ENCODE assay signal across 26 cellular contexts in genomic region chr18:22921762-22922161, GRCh38.
A peak's percentile ranks its signal among the peaks of the same experiment; 100 is the strongest.
DNase-seq lines count a peak whose midpoint lies in the region; ATAC-seq and TF ChIP-seq lines count a peak whose summit lies in the region.
"Had no signal": no experiment of that assay in that cellular context is flagged by ENCODE, and none has a peak within 500 bp of the region (broad histone marks: within the 10 kb centered on the region; RNA-seq: fewer than 3 reads in every experiment).

No MANE protein-coding gene starts in this region.

- H4K20me1 ChIP-seq in Loucy (ENCODE audit: insufficient read depth, low read length, poor library complexity, severe bottlenecking) = no peaks in the 10 kb centered on the region

- peak overlapping the region; percentile 9 for H3K27ac ChIP-seq in VCaP
- H3K27ac ChIP-seq: gastrocnemius medialis, lower lobe of right lung, psoas muscle, thyroid gland, vagina had no signal

- H3K9ac ChIP-seq in Loucy (ENCODE audit: low read depth, low read length, poor library complexity, severe bottlenecking) = no peak overlapping the region

- 0 out of 2 replicates have a peak overlapping the region, but pooled peaks have one; percentile 9 for H2AFZ ChIP-seq in Loucy (ENCODE audit: low read length)

- H3K27me3 ChIP-seq in Loucy (ENCODE audit: insufficient read depth, low read length, poor library complexity, severe bottlenecking) = no peaks in the 10 kb centered on the region
- H3K27me3 ChIP-seq: gastrocnemius medialis, thyroid gland, vagina had no signal

- no peaks in the 10 kb centered on the region for H3K4me1 ChIP-seq in Loucy (ENCODE audit: insufficient read depth, low read length, poor library complexity, severe bottlenecking)
- H3K4me1 ChIP-seq: gastrocnemius medialis, lower lobe of right lung, psoas muscle, thyroid gland, vagina had no signal

- H3K4me3 ChIP-seq in Loucy (ENCODE audit: low read length, poor library complexity, severe bottlenecking) = no peak overlapping the region
- H3K4me3 ChIP-seq: gastrocnemius medialis, HAP-1, lower lobe of right lung, psoas muscle, thyroid gland, vagina had no signal

- TF ChIP-seq CTCF in Loucy (conservative IDR thresholded peaks at IDR 0.05; ENCODE audit: low read length) (no peak), VCaP (conservative IDR thresholded peaks at IDR 0.05) (no peak)

- peak; percentile 49 for DNase-seq in COR-L47 (lab: John Stamatoyannopoulos, UW)
- DNase-seq in NCI-H2171 (lab: John Stamatoyannopoulos, UW) = peak; percentile 2
- DNase-seq in putamen (ENCODE audit: low spot score) = no peak
- DNase-seq in activated naive CD4-positive, alpha-beta T cell (lab: John Stamatoyannopoulos, UW) = no peak
- DNase-seq: activated CD4-positive, alpha-beta memory T cell treated with anti-CD3 and anti-CD28 coated beads, Interleukin-2, amount 10 ng/mL, durations not matched to agents 7 days and 5 days; activated CD4-positive, alpha-beta T cell treated with anti-CD3 and anti-CD28 coated beads for 1 hour; activated CD8-positive, alpha-beta memory T cell treated with anti-CD3 and anti-CD28 coated beads, Interleukin-2, amount 50 U/mL, for 4 hours; activated naive CD4-positive, alpha-beta T cell treated with anti-CD3 and anti-CD28 coated beads for 36 hours; CD4-positive, alpha-beta T cell; DMS153; gastrocnemius medialis; Kasumi-1; lower lobe of right lung; naive thymus-derived CD4-positive, alpha-beta T cell; NCI-H524 treated with DMSO at 0.1 percent for 48 hours; nucleus accumbens; psoas muscle; SHP77 treated with DMSO at 0.1 percent for 48 hours; stimulated activated CD4-positive, alpha-beta T cell treated with anti-CD3 and anti-CD28 coated beads, Interleukin-4, amount 100 ng/mL, for 24 hours; thyroid gland had no signal

- ATAC-seq in HG02571 (IDR thresholded peaks at IDR 0.05; ENCODE audit: unreplicated experiment) = no peak
- ATAC-seq in HG02938 (IDR thresholded peaks at IDR 0.05; ENCODE audit: unreplicated experiment) = no peak
- ATAC-seq: gastrocnemius medialis; lower lobe of right lung; naive thymus-derived CD4-positive, alpha-beta T cell; psoas muscle had no signal

- H3F3A ChIP-seq in Loucy (ENCODE audit: low read depth) = no peaks in the 10 kb centered on the region

- H3K9me2 ChIP-seq in Loucy (replicated peaks; ENCODE audit: low read depth, low read length) = no peaks in the 10 kb centered on the region

- no peaks in the 10 kb centered on the region for H3K79me2 ChIP-seq in Loucy (ENCODE audit: insufficient read depth, low read length)

- H3K4me2 ChIP-seq in Loucy (ENCODE audit: low read depth, low read length, poor library complexity, severe bottlenecking) = no peak overlapping the region

- no peaks in the 10 kb centered on the region for H3K36me3 ChIP-seq in Loucy (ENCODE audit: insufficient read depth, low read length)
- H3K36me3 ChIP-seq: gastrocnemius medialis, HAP-1, lower lobe of right lung, thyroid gland, vagina had no signal

- H3K9me3 ChIP-seq in Loucy (ENCODE audit: insufficient read depth, low read depth, low read length) = no peaks in the 10 kb centered on the region
- H3K9me3 ChIP-seq: gastrocnemius medialis, HAP-1, lower lobe of right lung, psoas muscle, thyroid gland, vagina had no signal

Comparison
In these comparisons a context has a peak if more than half of its experiments do, and no peak if none do; other contexts are left out.
1. DNase-seq: peak in COR-L47 (single experiment) and NCI-H2171 (single experiment); none in putamen (single experiment) and activated naive CD4-positive, alpha-beta T cell (0 of 4).